In genomic region chr2:232562515-232563151, GRCh38 we compare ENCODE assay signal across 1 cellular context.
TF ChIP-seq lines count a peak whose summit lies in the region.

No MANE protein-coding gene starts in this region.

TF ChIP-seq in GM23338, 12 proteins besides CTCF, POLR2A, EP300 and RAD21:
- TF ChIP-seq REST (IDR thresholded peaks at IDR 0.05; ENCODE audit: unreplicated experiment) (no peak), POLR2AphosphoS5 (IDR thresholded peaks at IDR 0.05; ENCODE audit: low read depth) (no peak), CREB1 (CRISPR knock-in tag; IDR thresholded peaks at IDR 0.05; ENCODE audit: low read depth) (no peak), EZH2 (IDR thresholded peaks at IDR 0.05; ENCODE audit: low read depth, unreplicated experiment) (no peak), ZNF114 (CRISPR knock-in tag; IDR thresholded peaks at IDR 0.05) (no peak), NANOG (IDR thresholded peaks at IDR 0.05; ENCODE audit: borderline replicate concordance) (no peak), JUNB (IDR thresholded peaks at IDR 0.05; ENCODE audit: unreplicated experiment) (no peak), ZNF462 (CRISPR knock-in tag; IDR thresholded peaks at IDR 0.05) (no peak), ETS1 (IDR thresholded peaks at IDR 0.05) (no peak), ZNF331 (CRISPR knock-in tag; IDR thresholded peaks at IDR 0.05; ENCODE audit: low read depth) (no peak)
TF ChIP-seq in GM23338: peak in this region for 0.
